Comparison of ENCODE assay signal across 8 cellular contexts in the genomic region with DNA sequence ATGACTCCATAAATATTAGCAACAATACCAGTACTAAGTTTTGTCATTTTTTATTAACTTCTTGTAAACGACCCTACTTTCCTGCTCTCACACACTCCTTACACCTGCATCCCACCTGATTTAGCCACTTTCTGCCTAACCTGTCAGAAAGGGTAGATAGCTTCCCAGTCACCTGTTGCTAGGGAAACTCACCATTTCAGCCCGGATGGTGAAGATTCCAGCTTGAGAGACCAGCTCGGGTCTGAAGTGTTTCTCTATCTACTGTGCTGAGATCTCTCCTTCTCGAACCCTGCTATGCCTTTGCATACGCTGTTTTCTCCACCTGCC. TPM values are rescaled to one million over a fixed set of nuclear protein-coding genes. Genes with fewer than 3 reads are reported as not detected.
DNase-seq lines count a peak whose midpoint lies in the region; ATAC-seq and TF ChIP-seq lines count a peak whose summit lies in the region.

A gene with protein sequence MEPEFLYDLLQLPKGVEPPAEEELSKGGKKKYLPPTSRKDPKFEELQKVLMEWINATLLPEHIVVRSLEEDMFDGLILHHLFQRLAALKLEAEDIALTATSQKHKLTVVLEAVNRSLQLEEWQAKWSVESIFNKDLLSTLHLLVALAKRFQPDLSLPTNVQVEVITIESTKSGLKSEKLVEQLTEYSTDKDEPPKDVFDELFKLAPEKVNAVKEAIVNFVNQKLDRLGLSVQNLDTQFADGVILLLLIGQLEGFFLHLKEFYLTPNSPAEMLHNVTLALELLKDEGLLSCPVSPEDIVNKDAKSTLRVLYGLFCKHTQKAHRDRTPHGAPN (plus strand): TSS at position 220 of the 327 bp plus-strand sequence. CDS start 2,405 bp downstream, outside the sequence.

- peak within 1 kb of the TSS; percentile 86 for H3K4me3 Mint-ChIP-seq in activated CD4-positive, alpha-beta T cell treated with anti-CD3 and anti-CD28 coated beads for 36 hours
- peak within 1 kb of the TSS; percentile 90 for H3K4me3 Mint-ChIP-seq in activated naive CD8-positive, alpha-beta T cell

- H3K9me3 Mint-ChIP-seq in activated CD4-positive, alpha-beta T cell treated with anti-CD3 and anti-CD28 coated beads for 36 hours (ENCODE audit: low read depth): no peaks in the 10 kb centered on the region
- no peaks in the 10 kb centered on the region for H3K9me3 Mint-ChIP-seq in activated naive CD8-positive, alpha-beta T cell (ENCODE audit: low read depth)

- H3F3A ChIP-seq in MM.1S (ENCODE audit: insufficient read depth, low read length): peaks cover 2% of the 10 kb centered on the region; the same call in 1 of the 2 replicates

- POLR2A ChIA-PET in activated CD4-positive, alpha-beta T cell treated with anti-CD3 and anti-CD28 coated beads for 36 hours (lab: Charles Lee): no interaction called here

- peak within 1 kb of the TSS; percentile 68 for H3K4me2 ChIP-seq in MM.1S (ENCODE audit: low read depth, low read length)

- no peaks in the 10 kb centered on the region for H4K20me1 ChIP-seq in MM.1S (ENCODE audit: insufficient read depth, low read length)

- peak; percentile 51 for DNase-seq in activated CD4-positive, alpha-beta T cell treated with anti-CD3 and anti-CD28 coated beads for 36 hours
- no peak for DNase-seq in activated CD4-positive, alpha-beta T cell treated with anti-CD3 and anti-CD28 coated beads for 1 hour
- peak; percentile 66 for DNase-seq in MM.1S
- DNase-seq in HCEC 1CT: no peak
- DNase-seq in AG08396 (ENCODE audit: low spot score): no peak
- no peak for DNase-seq in NCI-H2107 treated with DMSO at 0.1 percent for 48 hours (lab: John Stamatoyannopoulos, UW; ENCODE audit: unreplicated experiment)

- H3K4me1 ChIP-seq in MM.1S (ENCODE audit: low read length) (0 out of 2 replicates have a peak, but pooled peaks cover 6% of the 10 kb centered on the region), muscle layer of duodenum (ENCODE audit: control insufficient read depth in 1 of 2, insufficient read depth in 2 of 2, low read length in 2 of 2) (no peaks in the 10 kb centered on the region)

- peak; percentile 35 for ATAC-seq in activated CD4-positive, alpha-beta T cell treated with anti-CD3 and anti-CD28 coated beads for 36 hours

- H3K4me1 Mint-ChIP-seq in activated CD4-positive, alpha-beta T cell treated with anti-CD3 and anti-CD28 coated beads for 36 hours: peaks cover 20% of the 10 kb centered on the region
- peaks cover 29% of the 10 kb centered on the region for H3K4me1 Mint-ChIP-seq in activated naive CD8-positive, alpha-beta T cell (ENCODE audit: low read depth)

- intact Hi-C loops in activated CD4-positive, alpha-beta T cell treated with anti-CD3 and anti-CD28 coated beads for 36 hours (cut with DNase I, micrococcal nuclease): loop anchor here in 1 of 2 experiments (1.0 to 10.0 kb wide), 5 partner anchors 153 to 502 kb away; a partner anchor contains a TSS

- H3K9me3 ChIP-seq in MM.1S (replicated peaks; ENCODE audit: insufficient read depth, low read length): no peaks in the 10 kb centered on the region
- H3K9me3 ChIP-seq in muscle layer of duodenum (ENCODE audit: control insufficient read depth in 1 of 2, low read length in 2 of 2): no peaks in the 10 kb centered on the region

- peak within 1 kb of the TSS; percentile 50; the same call in 1 of the 2 replicates for H3K9ac ChIP-seq in MM.1S (ENCODE audit: low read length)

- CTCF ChIA-PET in activated CD4-positive, alpha-beta T cell treated with anti-CD3 and anti-CD28 coated beads for 36 hours (lab: Charles Lee): interaction anchor here (0.6 to 1.1 kb wide), 2 partner anchors 8 to 33 kb away, joined by 3 read pairs; no protein-coding TSS in a partner anchor

- H3K27ac Mint-ChIP-seq in activated CD4-positive, alpha-beta T cell treated with anti-CD3 and anti-CD28 coated beads for 36 hours: peak within 1 kb of the TSS; percentile 97
- H3K27ac Mint-ChIP-seq in activated naive CD8-positive, alpha-beta T cell: peak within 1 kb of the TSS; percentile 96

- H3K27me3 ChIP-seq in MM.1S (replicated peaks; ENCODE audit: insufficient read depth, low read length): no peaks in the 10 kb centered on the region
- no peaks in the 10 kb centered on the region for H3K27me3 ChIP-seq in muscle layer of duodenum (ENCODE audit: low read depth, low read length)

- H3K36me3 Mint-ChIP-seq in activated CD4-positive, alpha-beta T cell treated with anti-CD3 and anti-CD28 coated beads for 36 hours (ENCODE audit: low read depth): peaks cover 13% of the 10 kb centered on the region
- H3K36me3 Mint-ChIP-seq in activated naive CD8-positive, alpha-beta T cell: peaks cover 2% of the 10 kb centered on the region

- H3K4me3 ChIP-seq in MM.1S (ENCODE audit: low read length) (peak within 1 kb of the TSS; percentile 60), muscle layer of duodenum (ENCODE audit: low read depth in 1 of 2, low read length in 2 of 2) (peak within 1 kb of the TSS; percentile 42 to 48)

- peak within 1 kb of the TSS; percentile 62 for H2AFZ ChIP-seq in MM.1S (ENCODE audit: low read length)

- no peaks in the 10 kb centered on the region for H3K79me2 ChIP-seq in MM.1S (ENCODE audit: low read length)

- no peaks in the 10 kb centered on the region for H3K9me2 ChIP-seq in MM.1S (replicated peaks; ENCODE audit: insufficient read depth, low read length)

- H3K27me3 Mint-ChIP-seq in activated CD4-positive, alpha-beta T cell treated with anti-CD3 and anti-CD28 coated beads for 36 hours: no peaks in the 10 kb centered on the region
- no peaks in the 10 kb centered on the region for H3K27me3 Mint-ChIP-seq in activated naive CD8-positive, alpha-beta T cell

- H3K27ac ChIP-seq in MM.1S (ENCODE audit: low read length) (no peak within 1 kb of the TSS; the same call in 1 of the 2 replicates), muscle layer of duodenum (ENCODE audit: low read length) (peak within 1 kb of the TSS; percentile 45)

- no peak for TF ChIP-seq CTCF in MM.1S (IDR thresholded peaks at IDR 0.05; ENCODE audit: low read length)

- H3K36me3 ChIP-seq in MM.1S (replicated peaks; ENCODE audit: insufficient read depth, low read length) (no peaks in the 10 kb centered on the region), muscle layer of duodenum (ENCODE audit: control insufficient read depth in 1 of 2, insufficient read depth in 2 of 2, low read length in 2 of 2) (no peaks in the 10 kb centered on the region)

RNA-seq across cellular contexts. Expression of the gene that starts here (rescaled TPM):
- 10 to 100 TPM; 61.7 to 74.3 TPM for total RNA-seq in activated CD4-positive, alpha-beta T cell treated with anti-CD3 and anti-CD28 coated beads for 36 hours

Comparison
In these comparisons a context has a peak if more than half of its experiments do, and no peak if none do; other contexts are left out.
1. DNase-seq: peak in activated CD4-positive, alpha-beta T cell treated with anti-CD3 and anti-CD28 coated beads for 36 hours (single experiment) and MM.1S (single experiment); none in activated CD4-positive, alpha-beta T cell treated with anti-CD3 and anti-CD28 coated beads for 1 hour (single experiment), HCEC 1CT (single experiment), AG08396 (single experiment) and NCI-H2107 treated with DMSO at 0.1 percent for 48 hours (single experiment).